In the genomic region with DNA sequence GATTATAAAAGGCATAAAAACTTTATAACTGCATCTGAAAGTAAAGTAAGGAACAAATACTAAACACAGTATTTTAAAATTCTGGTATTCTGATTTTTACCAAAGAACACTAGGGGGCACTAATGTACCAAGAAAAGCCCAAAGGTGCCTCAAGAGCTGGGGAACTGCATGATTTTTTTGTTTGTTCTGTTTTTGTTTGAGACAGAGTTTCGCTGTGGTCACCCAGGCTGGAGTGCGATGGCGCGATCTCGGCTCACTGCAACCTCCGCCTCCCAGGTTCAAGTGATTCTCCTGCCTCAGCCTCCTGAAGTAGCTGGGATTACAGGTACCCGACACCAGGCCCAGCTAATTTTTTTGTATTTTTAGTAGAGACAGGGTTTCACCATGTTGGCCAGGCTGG, we compare ENCODE assay signal across 8 cellular contexts. TPM values are rescaled to one million over a fixed set of nuclear protein-coding genes. Genes with fewer than 3 reads are reported as not detected.
DNase-seq lines count a peak whose midpoint lies in the region; ATAC-seq and TF ChIP-seq lines count a peak whose summit lies in the region.
"Not testable (repeated sequence)": the region's sequence is repeated elsewhere in the genome, so short reads cannot be mapped to it uniquely, and the experiment has no call there.

No MANE protein-coding gene starts in this region.

- H3K36me3 ChIP-seq in mammary epithelial cell (ENCODE audit: insufficient read depth, low read length), result not testable (repeated sequence)

- 54% methylated on average over 2 of the region's 7 CpGs for whole genome bisulfite sequencing in mammary epithelial cell (ENCODE audit: low coverage, missing lambda C conversion rate)

- in situ Hi-C loops in mammary epithelial cell (cut with MboI; ENCODE audit: low sequenced_read_pairs in 2 of 2), result loop anchor here in 1 of 2 donors (10.0 kb wide), 1 partner anchor 125 kb away; no protein-coding TSS in a partner anchor

- H3K79me2 ChIP-seq in mammary epithelial cell (ENCODE audit: insufficient read depth, low read length), result not testable (repeated sequence)

- H3K4me1 ChIP-seq in mammary epithelial cell (ENCODE audit: insufficient read depth, low read length), result not testable (repeated sequence)

- not testable (repeated sequence) for BruUV-seq in mammary epithelial cell (replicated peaks; lab: Mats Ljungman, UMichigan)

- peak; percentile 45 to 63 for TF ChIP-seq CTCF in mammary epithelial cell (conservative IDR thresholded peaks at IDR 0.05 in 1 of 2, IDR thresholded peaks at IDR 0.05 in 1 of 2; ENCODE audit: extremely low read depth in 1 of 2, insufficient read depth in 1 of 2, low read depth in 1 of 2, low read length in 2 of 2)

- not testable (repeated sequence) for H3K9ac ChIP-seq in mammary epithelial cell (ENCODE audit: insufficient read depth, low read length)

- intact Hi-C loops in mammary epithelial cell (cut with micrococcal nuclease), result loop anchor here (1.0 to 5.0 kb wide), 3 partner anchors 68 to 182 kb away; partner anchors contain the start of gene IMPACT

- DNase-seq in AG20443 (ENCODE audit: low spot score) (peak; percentile 35), NCI-H2029 treated with DMSO at 0.1 percent for 48 hours (lab: John Stamatoyannopoulos, UW) (peak; percentile 34), SKM-1 treated with dmso at 0.1 percent for 144 hours (lab: John Stamatoyannopoulos, UW; ENCODE audit: unreplicated experiment) (peak; percentile 60), mammary epithelial cell (peak; percentile 39), hippocampal formation (lab: John Stamatoyannopoulos, UW) (peak; percentile 8 to 73), renal cortical epithelial cell (ENCODE audit: low read depth) (peak; percentile 68)

- H3K4me2 ChIP-seq in mammary epithelial cell (ENCODE audit: insufficient read depth, low read depth, low read length), result not testable (repeated sequence)

- CTCF ChIA-PET in mammary epithelial cell (lab: Charles Lee; ENCODE audit: low non-redundant PET), result interaction anchor here (0.6 to 1.9 kb wide), 3 partner anchors 129 to 589 kb away, joined by 5 to 15 read pairs (median 12); no protein-coding TSS in a partner anchor

- dilution Hi-C loops in mammary epithelial cell (cut with HindIII; ENCODE audit: low sequenced_read_pairs), result not testable (repeated sequence)

- H3K27me3 ChIP-seq in mammary epithelial cell (ENCODE audit: insufficient read depth, low read length), result not testable (repeated sequence)

- H3K27ac ChIP-seq in mammary epithelial cell (ENCODE audit: insufficient read depth, low read depth, low read length), result not testable (repeated sequence)

- H3K9me3 ChIP-seq in mammary epithelial cell (replicated peaks; ENCODE audit: insufficient read depth, low read length), result not testable (repeated sequence)

- H2AFZ ChIP-seq in mammary epithelial cell (ENCODE audit: low read depth, low read length), result not testable (repeated sequence)

- not testable (repeated sequence) for H4K20me1 ChIP-seq in mammary epithelial cell (ENCODE audit: insufficient read depth, low read length)

- not testable (repeated sequence) for H3K4me3 ChIP-seq in mammary epithelial cell (replicated peaks in 1 of 3; ENCODE audit: insufficient read depth in 1 of 3, low read depth in 2 of 3, low read length in 3 of 3)

- ATAC-seq in GM18499 (IDR thresholded peaks at IDR 0.05; ENCODE audit: insufficient read depth, unreplicated experiment) (peak; percentile 86), HG03095 (IDR thresholded peaks at IDR 0.05; ENCODE audit: unreplicated experiment) (peak; percentile 73)

RNA-seq across cellular contexts. Expression of gene OSBPL1A, which starts 37.8 kb away (rescaled TPM):
- total RNA-seq in mammary epithelial cell (10 to 100 TPM; 30.4 to 65.2 TPM), renal cortical epithelial cell (21.2 and 35.1 TPM in 2 replicates)
- 28.1 TPM for polyA plus RNA-seq in mammary epithelial cell
- 44.4 TPM for polyA minus RNA-seq in mammary epithelial cell
